Comparison of ENCODE assay signal across 20 cellular contexts in genomic region chr2:71003396-71003795, GRCh38. TPM values are rescaled to one million over a fixed set of nuclear protein-coding genes. Genes with fewer than 3 reads are reported as not detected.
DNase-seq lines count a peak whose midpoint lies in the region; ATAC-seq, FAIRE-seq and TF ChIP-seq lines count a peak whose summit lies in the region.
"Had no signal": no experiment of that assay in that cellular context is flagged by ENCODE, and none has a peak within 500 bp of the region (broad histone marks: within the 10 kb centered on the region; RNA-seq: fewer than 3 reads in every experiment).

No MANE protein-coding gene starts in this region.

- H3K27me3 Mint-ChIP-seq in neural crest cell (ENCODE audit: low read depth) (peaks cover 5% of the 10 kb centered on the region), type B pancreatic cell (peaks cover 19% of the 10 kb centered on the region)

- ATAC-seq in heart left ventricle, result no peak
- ATAC-seq: HCT116 had no signal

- no peaks in the 10 kb centered on the region for H3K9me3 ChIP-seq in heart left ventricle

- FAIRE-seq in HTR-8/SVneo (lab: Jason Lieb, UNC), result peak; percentile 26
- FAIRE-seq: GM12892, H54 had no signal

- H3K4me1 ChIP-seq in heart left ventricle, result peaks cover 0 to 9% (median 3%) of the 10 kb centered on the region in 12 donors

- H3K9me3 Mint-ChIP-seq in neural crest cell (no peaks in the 10 kb centered on the region), type B pancreatic cell (no peaks in the 10 kb centered on the region)
- H3K9me3 Mint-ChIP-seq: CD4-positive, alpha-beta T cell had no signal

- H3K27ac Mint-ChIP-seq in neural crest cell (ENCODE audit: unreplicated experiment), result no peak overlapping the region
- H3K27ac Mint-ChIP-seq in type B pancreatic cell, result no peak overlapping the region
- H3K27ac Mint-ChIP-seq: B cell; CD4-positive, alpha-beta T cell had no signal

- peak overlapping the region; percentile 10 for H3K4me3 Mint-ChIP-seq in neural crest cell
- no peak overlapping the region for H3K4me3 Mint-ChIP-seq in type B pancreatic cell
- H3K4me3 Mint-ChIP-seq: B cell; CD4-positive, alpha-beta T cell had no signal

- H3K4me3 ChIP-seq in heart left ventricle, result no peak overlapping the region

- intact Hi-C loops in cardiac septum (cut with DNase I), result no loop called here
- intact Hi-C loops in heart left ventricle (cut with DNase I), result no loop called here

- no peak for TF ChIP-seq CTCF in heart left ventricle (IDR thresholded peaks at IDR 0.05)
- TF ChIP-seq CTCF in neural crest cell (conservative IDR thresholded peaks at IDR 0.05), result no peak
- no peak for TF ChIP-seq CTCF in type B pancreatic cell (conservative IDR thresholded peaks at IDR 0.05)

- H3K27me3 ChIP-seq in heart left ventricle, result no peaks in the 10 kb centered on the region

- peak; percentile 29 for DNase-seq in cardiac septum (ENCODE audit: low spot score)
- DNase-seq in heart left ventricle, result no peak
- no peak for DNase-seq in HTR-8/SVneo (ENCODE audit: insufficient read length, low spot score)
- no peak for DNase-seq in neural crest cell (ENCODE audit: low read depth, low spot score)
- DNase-seq in type B pancreatic cell (ENCODE audit: extremely low spot score, unreplicated experiment), result peak; percentile 29
- DNase-seq in A172 (ENCODE audit: low spot score), result no peak
- DNase-seq in AG08395 (ENCODE audit: low spot score), result no peak
- DNase-seq in NCI-H2196 treated with DMSO at 0.1 percent for 48 hours (lab: John Stamatoyannopoulos, UW; ENCODE audit: unreplicated experiment), result no peak
- DNase-seq: 8988T; ACHN; C1 segment of cervical spinal cord; Calu3; CD4-positive, alpha-beta T cell; DMS 273 treated with DMSO at 0.1 percent for 48 hours; IMR-90 had no signal

- H3K36me3 Mint-ChIP-seq in neural crest cell (ENCODE audit: low read depth), result no peaks in the 10 kb centered on the region
- no peaks in the 10 kb centered on the region for H3K36me3 Mint-ChIP-seq in type B pancreatic cell

- no peaks in the 10 kb centered on the region for H3K36me3 ChIP-seq in heart left ventricle

- H3K27ac ChIP-seq in heart left ventricle, result no peak overlapping the region

- H3K4me1 Mint-ChIP-seq in neural crest cell (peaks cover 23% of the 10 kb centered on the region), type B pancreatic cell (ENCODE audit: unreplicated experiment) (peaks cover 4% of the 10 kb centered on the region)

- 81 to 88% (median 86%) methylated on average over 6 of the region's 6 CpGs for WGBS in heart left ventricle, 4 donors

- no peak for TF ChIP-seq POLR2A in heart left ventricle (IDR thresholded peaks at IDR 0.05)

RNA-seq across cellular contexts. Expression of gene TEX261, which starts 8.7 kb away (rescaled TPM):
- total RNA-seq in cardiac septum (46.1 TPM), heart left ventricle (10 to 100 TPM; 32.1 to 54.4 (median 50.4) TPM), neural crest cell (57.2 and 58.4 TPM in 2 replicates), type B pancreatic cell (ENCODE audit: low replicate concordance) (46.1 and 50.0 TPM in 2 replicates)
- polyA plus RNA-seq in heart left ventricle, result 10 to 100 TPM; 29.2 to 69.3 TPM
- 41.4 and 49.5 TPM in 2 replicates for total RNA-seq in A172 (2014; rRNA removed; shearing (Covaris generic))

RNA-seq across cellular contexts. Expression of gene ANKRD53, which starts 25.0 kb away (rescaled TPM):
- total RNA-seq in cardiac septum, result 0.38 TPM
- 1 to 10 TPM in 2 of 9 donors, under 1 TPM in 5, not detected in 2; 0.28 to 1.8 (median 0.40) TPM for total RNA-seq in heart left ventricle
- under 1 TPM; 0.44 to 0.65 TPM for polyA plus RNA-seq in heart left ventricle
- 1.2 and 1.7 TPM in 2 replicates for total RNA-seq in neural crest cell
- 0.55 and 0.72 TPM in 2 replicates for total RNA-seq in type B pancreatic cell (ENCODE audit: low replicate concordance)
- not detected in 2 replicates for total RNA-seq in A172 (2014; rRNA removed; shearing (Covaris generic))
- total RNA-seq: Calu3, Daoy had no signal

Comparison
In these comparisons a context has a peak if more than half of its experiments do, and no peak if none do; other contexts are left out.
1. DNase-seq: peak in cardiac septum (single experiment) and type B pancreatic cell (single experiment); none in heart left ventricle (0 of 5), HTR-8/SVneo (single experiment), neural crest cell (single experiment), A172 (single experiment), AG08395 (single experiment) and NCI-H2196 treated with DMSO at 0.1 percent for 48 hours (single experiment).